Comparison of ENCODE assay signal across 17 cellular contexts in genomic region chr19:32388393-32388724, GRCh38.
"Had no signal": no experiment of that assay in that cellular context is flagged by ENCODE, and none has a peak within 500 bp of the region (broad histone marks: within the 10 kb centered on the region; RNA-seq: fewer than 3 reads in every experiment).

No MANE protein-coding gene starts in this region.

- H3K9ac ChIP-seq: parathyroid adenoma had no signal

- H2AFZ ChIP-seq: parathyroid adenoma had no signal

- H3K9me3 Mint-ChIP-seq: activated CD4-positive, alpha-beta memory T cell treated with anti-CD3 and anti-CD28 coated beads for 36 hours; immature natural killer cell; naive thymus-derived CD4-positive, alpha-beta T cell; stimulated activated naive B cell treated with anti-CD40 and anti-IgM and Interleukin-4, amounts not matched to agents 10 μg/mL and 1 μg/mL and 100 μg/mL, for 72 hours; WTC11 had no signal

- H3K27ac Mint-ChIP-seq: activated CD4-positive, alpha-beta memory T cell treated with anti-CD3 and anti-CD28 coated beads for 36 hours; naive thymus-derived CD4-positive, alpha-beta T cell; stimulated activated naive B cell treated with anti-CD40 and anti-IgM and Interleukin-4, amounts not matched to agents 10 μg/mL and 1 μg/mL and 100 μg/mL, for 72 hours; WTC11 had no signal

- H3K36me3 ChIP-seq: colonic mucosa, thoracic aorta had no signal

- H3K4me1 ChIP-seq: parathyroid adenoma, upper lobe of right lung had no signal

- H3K9me3 ChIP-seq: body of pancreas, colonic mucosa, mucosa of descending colon, thoracic aorta, upper lobe of right lung had no signal

- H3K79me2 ChIP-seq: parathyroid adenoma had no signal

- DNase-seq: activated CD4-positive, alpha-beta memory T cell treated with anti-CD3 and anti-CD28 coated beads for 36 hours; activated CD4-positive, alpha-beta T cell treated with anti-CD3 and anti-CD28 coated beads for 4 hours; activated naive CD4-positive, alpha-beta T cell; central memory CD4-positive, alpha-beta T cell; erythroblast; immature natural killer cell; left ventricle myocardium superior; naive thymus-derived CD4-positive, alpha-beta T cell; retina; stimulated activated naive B cell treated with anti-CD40 and anti-IgM and Interleukin-4, amounts not matched to agents 10 μg/mL and 1 μg/mL and 100 μg/mL, for 72 hours; upper lobe of right lung had no signal

- H3K27me3 ChIP-seq: body of pancreas, colonic mucosa, upper lobe of right lung had no signal

- ATAC-seq: body of pancreas; left ventricle myocardium superior; naive thymus-derived CD4-positive, alpha-beta T cell; stimulated activated naive B cell treated with anti-CD40 and anti-IgM and Interleukin-4, amounts not matched to agents 10 μg/mL and 1 μg/mL and 100 μg/mL, for 72 hours; upper lobe of right lung; WTC11 had no signal

- H3K27me3 Mint-ChIP-seq: activated CD4-positive, alpha-beta memory T cell treated with anti-CD3 and anti-CD28 coated beads for 36 hours; naive thymus-derived CD4-positive, alpha-beta T cell; stimulated activated naive B cell treated with anti-CD40 and anti-IgM and Interleukin-4, amounts not matched to agents 10 μg/mL and 1 μg/mL and 100 μg/mL, for 72 hours had no signal

- H3K4me3 ChIP-seq: body of pancreas, colonic mucosa, mucosa of descending colon, thoracic aorta, upper lobe of right lung had no signal

- H3K4me1 Mint-ChIP-seq: immature natural killer cell; stimulated activated naive B cell treated with anti-CD40 and anti-IgM and Interleukin-4, amounts not matched to agents 10 μg/mL and 1 μg/mL and 100 μg/mL, for 72 hours; WTC11 had no signal

- H3K27ac ChIP-seq: colonic mucosa, parathyroid adenoma, upper lobe of right lung had no signal

- H3K4me3 Mint-ChIP-seq: activated CD4-positive, alpha-beta memory T cell treated with anti-CD3 and anti-CD28 coated beads for 36 hours; immature natural killer cell; stimulated activated naive B cell treated with anti-CD40 and anti-IgM and Interleukin-4, amounts not matched to agents 10 μg/mL and 1 μg/mL and 100 μg/mL, for 72 hours; WTC11 had no signal
